1 cellular context compared by ENCODE assay signal in genomic region chr16:23624092-23624491, GRCh38.
TF ChIP-seq lines count a peak whose summit lies in the region.

No MANE protein-coding gene starts in this region.

TF ChIP-seq in HepG2, 621 proteins besides CTCF, POLR2A, EP300 and RAD21:
- TF ChIP-seq MAFF (IDR thresholded peaks at IDR 0.05; ENCODE audit: low read depth, low read length): peak; percentile 63
- TF ChIP-seq ZNF318 (CRISPR knock-in tag; IDR thresholded peaks at IDR 0.05): no peak
- no peak for TF ChIP-seq SAP130 (CRISPR knock-in tag; IDR thresholded peaks at IDR 0.05; ENCODE audit: low read depth)
- no peak for TF ChIP-seq XRCC5 (optimal IDR thresholded peaks at IDR 0.05; ENCODE audit: low read length)
- no peak for TF ChIP-seq ERF (CRISPR knock-in tag; IDR thresholded peaks at IDR 0.05)
- 0 out of 2 replicates have a peak, but pooled peaks have one; percentile 30 for TF ChIP-seq ZSCAN12 (CRISPR knock-in tag; IDR thresholded peaks at IDR 0.05)
- TF ChIP-seq MAFK (conservative IDR thresholded peaks at IDR 0.05 in 1 of 2, IDR thresholded peaks at IDR 0.05 in 1 of 2; ENCODE audit: low read length in 2 of 2): peak; percentile 57 to 66; a peak in 3 of 4 replicates
